In genomic region chr1:155942578-155943141, GRCh38 we compare ENCODE assay signal across 10 cellular contexts. TPM values are rescaled to one million over a fixed set of nuclear protein-coding genes. Genes with fewer than 3 reads are reported as not detected.
A peak's percentile ranks its signal among the peaks of the same experiment; 100 is the strongest.
DNase-seq lines count a peak whose midpoint lies in the region; ATAC-seq and TF ChIP-seq lines count a peak whose summit lies in the region.
"Had no signal": no experiment of that assay in that cellular context is flagged by ENCODE, and none has a peak within 500 bp of the region (broad histone marks: within the 10 kb centered on the region; RNA-seq: fewer than 3 reads in every experiment).

No MANE protein-coding gene starts in this region.

- ATAC-seq in Right ventricle myocardium superior (ENCODE audit: poor library complexity) (no peak), T-helper 17 cell (no peak)

- in situ Hi-C loops in transverse colon (cut with MboI; ENCODE audit: low pct_ligation_motif_present in 1 of 4, low pct_unique_long_range_greater_than_20kb in 1 of 4, low sequenced_read_pairs in 3 of 4) = no loop called here

- no peaks in the 10 kb centered on the region for H3K36me3 Mint-ChIP-seq in T-helper 17 cell (ENCODE audit: low read depth)

- no peaks in the 10 kb centered on the region for H3K27me3 Mint-ChIP-seq in T-helper 17 cell
- H3K27me3 Mint-ChIP-seq: CD8-positive, alpha-beta memory T cell had no signal

- peak overlapping the region; percentile 34 for H3K27ac Mint-ChIP-seq in T-helper 17 cell

- H3K4me3 Mint-ChIP-seq in T-helper 17 cell = no peak overlapping the region

- intact Hi-C loops in Right ventricle myocardium superior (cut with DNase I) (no loop called here), transverse colon (cut with DNase I; ENCODE audit: low total_unique reads) (no loop called here)

- WGBS in transverse colon (ENCODE audit: low coverage in 1 of 2), 2 donors = 50% methylated on average over 11 of the region's 11 CpGs; no CpG with 5 or more reads in 1 of the 2 donors

- peak overlapping the region; percentile 55 for H3K27ac ChIP-seq in cardiac muscle cell
- peak overlapping the region; percentile 30 for H3K27ac ChIP-seq in layer of hippocampus (ENCODE audit: low read depth, low read length)
- H3K27ac ChIP-seq in transverse colon = peak overlapping the region; percentile 89 to 92 (median 90)

- peaks cover 48% of the 10 kb centered on the region for H3K4me1 Mint-ChIP-seq in T-helper 17 cell

- TF ChIP-seq POLR2A in transverse colon (IDR thresholded peaks at IDR 0.05) = peak; percentile 67

- H3K4me1 ChIP-seq in cardiac muscle cell (ENCODE audit: low read depth) (peaks cover 18% of the 10 kb centered on the region), transverse colon (peaks cover 40 to 87% (median 69%) of the 10 kb centered on the region in 4 donors), BE2C (peaks cover 15% of the 10 kb centered on the region)

- TF ChIP-seq CTCF in cardiac muscle cell (IDR thresholded peaks at IDR 0.05; ENCODE audit: low read depth, low read length) = no peak
- TF ChIP-seq CTCF in transverse colon (IDR thresholded peaks at IDR 0.05) = no peak
- TF ChIP-seq CTCF in BE2C (IDR thresholded peaks at IDR 0.05; ENCODE audit: low read depth, low read length) = no peak

- H3K9me3 ChIP-seq in cardiac muscle cell (ENCODE audit: low read depth) (no peaks in the 10 kb centered on the region), T-helper 17 cell (ENCODE audit: control insufficient read depth, low read length, poor library complexity, severe bottlenecking) (no peaks in the 10 kb centered on the region), transverse colon (no peaks in the 10 kb centered on the region), BE2C (no peaks in the 10 kb centered on the region)

- DNase-seq in cardiac muscle cell (ENCODE audit: low read depth in 1 of 2, low spot score in 1 of 2) = no peak
- no peak for DNase-seq in Right ventricle myocardium superior
- no peak for DNase-seq in T-helper 17 cell
- DNase-seq in transverse colon = peak; percentile 78
- DNase-seq in NCI-H1092 (lab: John Stamatoyannopoulos, UW) = no peak
- DNase-seq in BE2C = no peak
- DNase-seq in activated CD8-positive, alpha-beta memory T cell treated with anti-CD3 and anti-CD28 coated beads, Interleukin-2, amount 50 U/mL, for 4 hours = no peak

- no peak for TF ChIP-seq EP300 in transverse colon (IDR thresholded peaks at IDR 0.05; ENCODE audit: low read depth)

- no peaks in the 10 kb centered on the region for H3K27me3 ChIP-seq in cardiac muscle cell
- no peaks in the 10 kb centered on the region for H3K27me3 ChIP-seq in layer of hippocampus (ENCODE audit: control insufficient read depth, insufficient read depth, low read length)
- no peaks in the 10 kb centered on the region for H3K27me3 ChIP-seq in transverse colon
- H3K27me3 ChIP-seq in BE2C = no peaks in the 10 kb centered on the region

- peaks cover 12% of the 10 kb centered on the region for H3K36me3 ChIP-seq in cardiac muscle cell
- H3K36me3 ChIP-seq in transverse colon = peaks cover 0 to 11% (median 5%) of the 10 kb centered on the region in 4 donors
- H3K36me3 ChIP-seq in BE2C = no peaks in the 10 kb centered on the region

- H3K4me3 ChIP-seq in cardiac muscle cell (no peak overlapping the region), transverse colon (peak overlapping the region in 3 of 4 donors; percentile 20 to 36 (median 32)), BE2C (ENCODE audit: low read depth, low read length) (no peak overlapping the region)

RNA-seq across cellular contexts. Expression of gene RXFP4, which starts 1.2 kb away (rescaled TPM):
- total RNA-seq in cardiac muscle cell (0.33 TPM in 1 of 2 replicates, not detected in the other), Right ventricle myocardium superior (not detected), T-helper 17 cell (not detected), transverse colon (10 to 100 TPM in 1 of 4 donors, 1 to 10 TPM in 2, under 1 TPM in 1; 0.80 to 11.6 (median 2.5) TPM)
- 0.74 TPM in 1 of 2 replicates, not detected in the other for polyA plus RNA-seq in cardiac muscle cell
- 2.1 TPM for polyA plus RNA-seq in BE2C (2012; ENCODE audit: insufficient read depth, insufficient read length, low read depth)
- total RNA-seq: CD8-positive, alpha-beta memory T cell; liver had no signal
- polyA plus RNA-seq: liver had no signal

RNA-seq across cellular contexts. Expression of gene KHDC4, which starts 8.4 kb away (rescaled TPM):
- total RNA-seq in cardiac muscle cell = 61.0 and 86.4 TPM in 2 replicates
- polyA plus RNA-seq in cardiac muscle cell = 26.6 and 31.5 TPM in 2 replicates
- total RNA-seq in Right ventricle myocardium superior = 22.5 TPM
- 10 to 100 TPM; 59.9 to 63.1 TPM for total RNA-seq in T-helper 17 cell
- 100 to 1,000 TPM in 2 of 4 donors, 10 to 100 TPM in 2; 76.2 to 158 (median 98.7) TPM for total RNA-seq in transverse colon
- 44.7 TPM for polyA plus RNA-seq in BE2C (2012; ENCODE audit: insufficient read depth, insufficient read length, low read depth)

RNA-seq across cellular contexts. Expression of gene RIT1, which starts 31.5 kb away (rescaled TPM):
- total RNA-seq in cardiac muscle cell (29.1 and 48.7 TPM in 2 replicates), Right ventricle myocardium superior (19.0 TPM), T-helper 17 cell (10 to 100 TPM; 47.8 to 64.6 TPM), transverse colon (10 to 100 TPM in 3 of 4 donors, 1 to 10 TPM in 1; 6.4 to 23.7 (median 17.0) TPM)
- 40.6 and 54.2 TPM in 2 replicates for polyA plus RNA-seq in cardiac muscle cell
- polyA plus RNA-seq in BE2C (2012; ENCODE audit: insufficient read depth, insufficient read length, low read depth) = 9.3 TPM

RNA-seq across cellular contexts. Expression of gene ARHGEF2, which starts 35.7 kb away (rescaled TPM):
- total RNA-seq in cardiac muscle cell (89.4 and 126 TPM in 2 replicates), Right ventricle myocardium superior (55.7 TPM), T-helper 17 cell (100 to 1,000 TPM in 1 of 2 donors, 10 to 100 TPM in 1; 86.1 to 123 TPM), transverse colon (100 to 1,000 TPM; 107 to 244 (median 169) TPM)
- polyA plus RNA-seq in cardiac muscle cell = 38.6 and 54.9 TPM in 2 replicates
- 293 TPM for polyA plus RNA-seq in BE2C (2012; ENCODE audit: insufficient read depth, insufficient read length, low read depth)

Comparison
In these comparisons a context has a peak if more than half of its experiments do, and no peak if none do; other contexts are left out.
1. H3K27ac ChIP-seq: peak in every context shown above with its lines; median percentile 90 in transverse colon; 55 in cardiac muscle cell; 30 in layer of hippocampus.
2. H3K4me3 ChIP-seq: peak in transverse colon (3 of 4); none in cardiac muscle cell (single experiment) and BE2C (single experiment).